18 cellular contexts compared by ENCODE assay signal in genomic region chrX:154090731-154091130, GRCh38. TPM values are rescaled to one million over a fixed set of nuclear protein-coding genes. Genes with fewer than 3 reads are reported as not detected.
DNase-seq lines count a peak whose midpoint lies in the region; ATAC-seq and TF ChIP-seq lines count a peak whose summit lies in the region.
"Had no signal": no experiment of that assay in that cellular context is flagged by ENCODE, and none has a peak within 500 bp of the region (broad histone marks: within the 10 kb centered on the region; RNA-seq: fewer than 3 reads in every experiment).

No MANE protein-coding gene starts in this region.

- H3K4me1 ChIP-seq in cardiac muscle cell (ENCODE audit: low read depth) = peaks cover 8% of the 10 kb centered on the region

- no peaks in the 10 kb centered on the region for H3K27me3 ChIP-seq in cardiac muscle cell
- H3K27me3 ChIP-seq: uterus had no signal

- H3K9me3 ChIP-seq in cardiac muscle cell (ENCODE audit: low read depth) = no peaks in the 10 kb centered on the region
- H3K9me3 ChIP-seq: spleen, uterus had no signal

- H3K27ac Mint-ChIP-seq in activated naive CD8-positive, alpha-beta T cell treated with anti-CD3 and anti-CD28 coated beads, Interleukin-2, amount 50 U/mL, for 24 hours = peak overlapping the region; percentile 47
- H3K27ac Mint-ChIP-seq: activated T-helper 2 cell treated with anti-CD3 and anti-CD28 coated beads, Interferon-gamma antibody, Interleukin-2, Interleukin-4, amounts not matched to agents 10 μg/mL and 5 μg/mL and 100 μg/mL, durations not matched to agents 14 hours and 24 hours and 36 hours had no signal

- TF ChIP-seq CTCF in cardiac muscle cell (IDR thresholded peaks at IDR 0.05; ENCODE audit: low read depth, low read length) = no peak

- H3K27ac ChIP-seq in cardiac muscle cell = peak overlapping the region; percentile 23
- H3K27ac ChIP-seq in substantia nigra (ENCODE audit: low read depth, low read length, poor library complexity, severe bottlenecking) = peak overlapping the region; percentile 68
- H3K27ac ChIP-seq: uterus had no signal

- peaks cover 61% of the 10 kb centered on the region for H3K4me1 Mint-ChIP-seq in activated naive CD8-positive, alpha-beta T cell treated with anti-CD3 and anti-CD28 coated beads, Interleukin-2, amount 50 U/mL, for 24 hours

- H3K36me3 ChIP-seq in cardiac muscle cell = no peaks in the 10 kb centered on the region
- H3K36me3 ChIP-seq: uterus had no signal

- H3K9me3 Mint-ChIP-seq in activated naive CD8-positive, alpha-beta T cell treated with anti-CD3 and anti-CD28 coated beads, Interleukin-2, amount 50 U/mL, for 24 hours = no peaks in the 10 kb centered on the region
- H3K9me3 Mint-ChIP-seq: activated T-helper 2 cell treated with anti-CD3 and anti-CD28 coated beads, Interferon-gamma antibody, Interleukin-2, Interleukin-4, amounts not matched to agents 10 μg/mL and 5 μg/mL and 100 μg/mL, durations not matched to agents 14 hours and 24 hours and 36 hours had no signal

- no peak for ATAC-seq in activated naive CD8-positive, alpha-beta T cell treated with anti-CD3 and anti-CD28 coated beads, Interleukin-2, amount 50 U/mL, for 24 hours

- H3K4me3 ChIP-seq in cardiac muscle cell = no peak overlapping the region
- H3K4me3 ChIP-seq: lung, spleen, uterus had no signal

- intact Hi-C loops in cardiac septum (cut with DNase I) = no loop called here

- no peaks in the 10 kb centered on the region for H3K27me3 Mint-ChIP-seq in activated naive CD8-positive, alpha-beta T cell treated with anti-CD3 and anti-CD28 coated beads, Interleukin-2, amount 50 U/mL, for 24 hours

- H3K36me3 Mint-ChIP-seq in activated naive CD8-positive, alpha-beta T cell treated with anti-CD3 and anti-CD28 coated beads, Interleukin-2, amount 50 U/mL, for 24 hours (ENCODE audit: low read depth) = peaks cover 19% of the 10 kb centered on the region

- no peak overlapping the region for H3K4me3 Mint-ChIP-seq in activated naive CD8-positive, alpha-beta T cell treated with anti-CD3 and anti-CD28 coated beads, Interleukin-2, amount 50 U/mL, for 24 hours

- DNase-seq in cardiac muscle cell (ENCODE audit: low read depth in 1 of 2, low spot score in 1 of 2) (no peak), cardiac septum (ENCODE audit: low spot score) (no peak), inferior parietal cortex (ENCODE audit: extremely low spot score) (peak; percentile 41), substantia nigra (lab: John Stamatoyannopoulos, UW) (peak in 19 of 49 donors; percentile 1 to 47 (median 12)), NCI-H1417 treated with DMSO at 0.1 percent for 48 hours (lab: John Stamatoyannopoulos, UW) (no peak), KG1 (lab: John Stamatoyannopoulos, UW) (no peak), HUDEP-2 (lab: John Stamatoyannopoulos, UW; ENCODE audit: unreplicated experiment in 76 of 76) (no peak)
- DNase-seq in activated naive CD8-positive, alpha-beta T cell treated with anti-CD3 and anti-CD28 coated beads, Interleukin-2, amount 50 U/mL, for 24 hours = no peak
- DNase-seq: activated CD4-positive, alpha-beta T cell treated with anti-CD3 and anti-CD28 coated beads for 1 hour; AML-193; NCI-H2029 treated with DMSO at 0.1 percent for 48 hours; NCI-H69; spleen; stimulated activated naive CD8-positive, alpha-beta T cell treated with anti-CD3 and anti-CD28 coated beads, Interleukin-15, Interleukin-2, amounts not matched to agents 100 U/mL and 50 U/mL, for 24 hours; uterus had no signal

RNA-seq across cellular contexts. Expression of gene MECP2, which starts 6.8 kb away (rescaled TPM):
- total RNA-seq in cardiac muscle cell = 57.2 and 64.5 TPM in 2 replicates
- 15.6 and 17.9 TPM in 2 replicates for polyA plus RNA-seq in cardiac muscle cell
- 37.6 TPM for total RNA-seq in cardiac septum

RNA-seq across cellular contexts. Expression of gene OPN1LW, which starts 53.3 kb away (rescaled TPM):
- total RNA-seq in cardiac muscle cell = not detected in 2 replicates
- not detected in 2 replicates for polyA plus RNA-seq in cardiac muscle cell
- total RNA-seq in cardiac septum = not detected
- total RNA-seq: activated T-helper 2 cell treated with anti-CD3 and anti-CD28 coated beads, Interferon-gamma antibody, Interleukin-2, Interleukin-4, amounts not matched to agents 10 μg/mL and 5 μg/mL and 100 μg/mL, durations not matched to agents 14 hours and 24 hours and 36 hours; lung; osteoblast; spleen; uterus had no signal
- polyA plus RNA-seq: lung, spleen had no signal
